In the genomic region with DNA sequence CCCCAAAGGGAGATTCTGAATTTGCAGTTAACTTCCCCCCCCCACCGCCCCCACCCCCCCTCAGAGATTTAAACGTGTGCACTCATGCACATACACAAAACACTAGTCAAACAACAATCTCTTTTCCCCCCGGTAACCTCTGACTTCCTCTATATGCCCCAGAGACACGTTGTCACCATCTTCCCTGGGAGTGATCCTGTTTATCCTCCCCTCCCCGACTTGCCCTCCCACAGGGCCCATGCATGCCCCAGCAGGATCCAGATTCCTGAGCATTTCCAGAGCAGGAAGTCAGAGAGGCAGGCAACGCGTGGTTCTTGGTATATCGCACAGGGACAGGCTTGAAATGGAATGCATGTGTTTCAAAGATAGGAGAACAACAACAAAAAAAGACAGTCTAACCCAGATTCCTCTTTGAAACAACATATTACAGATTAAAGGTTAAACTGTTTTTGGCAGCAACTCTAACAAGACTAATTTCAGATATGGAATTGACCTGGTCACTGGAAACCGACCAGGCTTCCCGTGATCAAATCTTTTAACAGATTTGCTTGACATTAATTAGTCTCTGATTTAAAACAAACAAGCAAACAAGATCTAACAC, we compare ENCODE assay signal across 9 cellular contexts. TPM values are rescaled to one million over a fixed set of nuclear protein-coding genes. Genes with fewer than 3 reads are reported as not detected.
DNase-seq lines count a peak whose midpoint lies in the region; ATAC-seq and TF ChIP-seq lines count a peak whose summit lies in the region.
"Had no signal": no experiment of that assay in that cellular context is flagged by ENCODE, and none has a peak within 500 bp of the region (broad histone marks: within the 10 kb centered on the region; RNA-seq: fewer than 3 reads in every experiment).

No MANE protein-coding gene starts in this region.

- peaks cover 52% of the 10 kb centered on the region for H3K4me1 Mint-ChIP-seq in HFFc6 (ENCODE audit: low read depth)

- no peaks in the 10 kb centered on the region for H3K9me3 Mint-ChIP-seq in HFFc6

- H3K18ac ChIP-seq in neuronal stem cell (ENCODE audit: low read length), result no peak overlapping the region

- H3K4me3 Mint-ChIP-seq in HFFc6, result peak overlapping the region; percentile 88

- H3K36me3 Mint-ChIP-seq in HFFc6 (ENCODE audit: low read depth), result peaks cover 15% of the 10 kb centered on the region

- peak overlapping the region; percentile 89 for H3K4me3 ChIP-seq in WERI-Rb-1 (ENCODE audit: low read depth, low read length)
- H3K4me3 ChIP-seq in fibroblast of pulmonary artery (replicated peaks; ENCODE audit: low read depth, low read length), result peak overlapping the region; percentile 98
- peak overlapping the region; percentile 88 to 96 for H3K4me3 ChIP-seq in neuronal stem cell (ENCODE audit: low read length in 2 of 2)

- peak overlapping the region; percentile 80 for H3K4me2 ChIP-seq in neuronal stem cell (ENCODE audit: insufficient read depth, low read length, poor library complexity, severe bottlenecking)

- WGBS in neuronal stem cell (ENCODE audit: extremely low coverage in 2 of 2, insufficient read length in 2 of 2, insufficient replicate concordance in 1 of 2), 2 donors, result no CpG with 5 or more reads among the region's 10 CpGs

- no peak overlapping the region for H3K9ac ChIP-seq in neuronal stem cell (ENCODE audit: low read depth, low read length, poor library complexity)

- no peak overlapping the region for H4K8ac ChIP-seq in neuronal stem cell (ENCODE audit: low read depth, low read length)

- no peak overlapping the region for H2BK120ac ChIP-seq in neuronal stem cell (ENCODE audit: low read depth, low read length)

- no peak for TF ChIP-seq CTCF in HFFc6 (IDR thresholded peaks at IDR 0.05)
- no peak for TF ChIP-seq CTCF in WERI-Rb-1 (IDR thresholded peaks at IDR 0.05; ENCODE audit: low read depth, low read length)
- TF ChIP-seq CTCF in fibroblast of pulmonary artery (IDR thresholded peaks at IDR 0.05; ENCODE audit: low read length, missing control alignments), result no peak

- no peak overlapping the region for H2BK5ac ChIP-seq in neuronal stem cell (ENCODE audit: low read length)

- H3K4me1 ChIP-seq in neuronal stem cell (ENCODE audit: control insufficient read depth in 2 of 2, insufficient read depth in 1 of 2, low read depth in 1 of 2, low read length in 2 of 2), result peaks cover 15 to 16% of the 10 kb centered on the region in 2 donors

- H3K27me3 ChIP-seq in WERI-Rb-1 (ENCODE audit: insufficient read depth, low read depth, severe bottlenecking) (no peaks in the 10 kb centered on the region), neuronal stem cell (ENCODE audit: control insufficient read depth in 3 of 3, insufficient read depth in 3 of 3, low read depth in 1 of 3, low read length in 3 of 3) (no peaks in the 10 kb centered on the region)

- H3K27me3 Mint-ChIP-seq in HFFc6 (ENCODE audit: insufficient read depth), result peaks cover 10% of the 10 kb centered on the region

- peak overlapping the region; percentile 99 for H3K27ac Mint-ChIP-seq in HFFc6

- H3K27ac ChIP-seq in WERI-Rb-1 (peak overlapping the region; percentile 59), neuronal stem cell (replicated peaks; ENCODE audit: low read length) (no peak overlapping the region)

- peaks cover 16% of the 10 kb centered on the region for H3K36me3 ChIP-seq in WERI-Rb-1
- peaks cover 0 to 23% of the 10 kb centered on the region in 2 donors for H3K36me3 ChIP-seq in neuronal stem cell (replicated peaks in 1 of 2; ENCODE audit: control insufficient read depth in 2 of 2, insufficient read depth in 2 of 2, low read length in 2 of 2)

- no peak overlapping the region for H4K91ac ChIP-seq in neuronal stem cell (ENCODE audit: low read depth, low read length, poor library complexity)

- no peak overlapping the region for H2AFZ ChIP-seq in neuronal stem cell (ENCODE audit: low read length)

- ATAC-seq in GM21528 (IDR thresholded peaks at IDR 0.05; ENCODE audit: low FRiP score, unreplicated experiment), result no peak
- no peak for ATAC-seq in GM21825 (IDR thresholded peaks at IDR 0.05; ENCODE audit: unreplicated experiment)
- no peak for ATAC-seq in GM18519 (IDR thresholded peaks at IDR 0.05; ENCODE audit: low FRiP score, unreplicated experiment)

- no peak overlapping the region for H2BK12ac ChIP-seq in neuronal stem cell (ENCODE audit: low read length)

- DNase-seq in CD1c-positive myeloid dendritic cell (ENCODE audit: extremely low spot score) (peak; percentile 44), HFFc6 (peak; percentile 40), WERI-Rb-1 (no peak), fibroblast of pulmonary artery (ENCODE audit: low read depth) (peak; percentile 60), neuronal stem cell (ENCODE audit: low spot score) (no peak)

- H3K79me1 ChIP-seq in neuronal stem cell (ENCODE audit: low read depth, low read length), result peaks cover 22% of the 10 kb centered on the region

- H3K9me3 ChIP-seq in WERI-Rb-1 (ENCODE audit: severe bottlenecking) (peaks cover 2% of the 10 kb centered on the region), neuronal stem cell (replicated peaks in 1 of 2; ENCODE audit: control insufficient read depth in 2 of 2, insufficient read depth in 1 of 2, low read depth in 1 of 2, low read length in 2 of 2) (peaks cover 0 to 23% of the 10 kb centered on the region in 2 donors)

- no peak overlapping the region for H2BK15ac ChIP-seq in neuronal stem cell (ENCODE audit: low read length)

- no peak overlapping the region for H3K4ac ChIP-seq in neuronal stem cell (ENCODE audit: low read length)

- H2AK5ac ChIP-seq in neuronal stem cell (ENCODE audit: low read depth, low read length), result no peak overlapping the region

- no peak overlapping the region for H3K23ac ChIP-seq in neuronal stem cell (ENCODE audit: low read depth, low read length, poor library complexity)

- no peak overlapping the region for H3K14ac ChIP-seq in neuronal stem cell (ENCODE audit: low read length)

RNA-seq across cellular contexts. Expression of a gene that starts 1.3 kb away (rescaled TPM):
- total RNA-seq in HFFc6 (2021; fragmentation: NEBNext Ultra II Directional; extraction: Animal tissue kit (Norgen Biotek cat#: 25700)), result 100 to 1,000 TPM in 2 of 6 experiments, 10 to 100 TPM in 4; 83.7 to 110 (median 97.3) TPM
- 49.1 TPM for polyA plus RNA-seq in neuronal stem cell (2013, experiment 1 of 2)
- 48.5 TPM for polyA plus RNA-seq in neuronal stem cell (2013, experiment 2 of 2)

RNA-seq across cellular contexts. Expression of a gene that starts 5.3 kb away (rescaled TPM):
- not detected for total RNA-seq in HFFc6 (2021; fragmentation: NEBNext Ultra II Directional; extraction: Animal tissue kit (Norgen Biotek cat#: 25700))
- polyA plus RNA-seq in neuronal stem cell (2013, experiment 1 of 2), result 549 TPM
- polyA plus RNA-seq in neuronal stem cell (2013, experiment 2 of 2), result 523 TPM
- total RNA-seq: T-helper 1 cell treated with Interleukin-12 subunit alpha and Interleukin-12 subunit beta and Interleukin-4 antibody, amounts not matched to agents 30 ng/mL and 1 ng/mL, for 36 hours had no signal

Comparison
In these comparisons a context has a peak if more than half of its experiments do, and no peak if none do; other contexts are left out.
1. DNase-seq: peak in CD1c-positive myeloid dendritic cell (single experiment), HFFc6 (single experiment) and fibroblast of pulmonary artery (single experiment); none in WERI-Rb-1 (single experiment) and neuronal stem cell (single experiment).
2. Peak in every context shown above with its lines, with median percentiles within 50 percentile points of each other: H3K4me3 ChIP-seq.